Comparison of ENCODE assay signal across 11 cellular contexts in genomic region chr1:74811421-74812179, GRCh38.
DNase-seq lines count a peak whose midpoint lies in the region; ATAC-seq, FAIRE-seq and TF ChIP-seq lines count a peak whose summit lies in the region.
"Had no signal": no experiment of that assay in that cellular context is flagged by ENCODE, and none has a peak within 500 bp of the region (broad histone marks: within the 10 kb centered on the region; RNA-seq: fewer than 3 reads in every experiment).

No MANE protein-coding gene starts in this region.

- no peak for TF ChIP-seq CTCF in D721Med (IDR thresholded peaks at IDR 0.05; ENCODE audit: insufficient read depth, missing control alignments)
- TF ChIP-seq CTCF in WERI-Rb-1 (IDR thresholded peaks at IDR 0.05; ENCODE audit: low read depth, low read length): no peak

- no peak overlapping the region for H3K4me3 ChIP-seq in WERI-Rb-1 (ENCODE audit: low read depth, low read length)
- H3K4me3 ChIP-seq: prostate gland, stomach had no signal

- no peak overlapping the region for H3K27ac ChIP-seq in WERI-Rb-1
- H3K27ac ChIP-seq: prostate gland had no signal

- no peaks in the 10 kb centered on the region for H3K27me3 ChIP-seq in WERI-Rb-1 (ENCODE audit: insufficient read depth, low read depth, severe bottlenecking)
- H3K27me3 ChIP-seq: stomach had no signal

- FAIRE-seq in D721Med (lab: Jason Lieb, UNC): peak; percentile 84

- ATAC-seq in GM19328 (IDR thresholded peaks at IDR 0.05; ENCODE audit: unreplicated experiment) (peak; percentile 43), HG03039 (IDR thresholded peaks at IDR 0.05; ENCODE audit: unreplicated experiment) (peak; percentile 63)

- H3K36me3 ChIP-seq in WERI-Rb-1: no peaks in the 10 kb centered on the region
- H3K36me3 ChIP-seq: prostate gland, stomach had no signal

- no peak for DNase-seq in D721Med (ENCODE audit: insufficient read length, low spot score)
- DNase-seq in NCI-H446 treated with DMSO at 0.1 percent for 48 hours (lab: John Stamatoyannopoulos, UW): peak; percentile 90
- no peak for DNase-seq in WERI-Rb-1
- no peak for DNase-seq in stimulated activated CD4-positive, alpha-beta T cell treated with anti-CD3 and anti-CD28 coated beads, Interleukin-15, amount 100 ng/mL, for 24 hours
- no peak for DNase-seq in NCI-H2029 (lab: John Stamatoyannopoulos, UW)
- DNase-seq in foreskin melanocyte: no peak
- DNase-seq: hippocampal formation, stomach had no signal

- no peaks in the 10 kb centered on the region for H3K9me3 ChIP-seq in WERI-Rb-1 (ENCODE audit: severe bottlenecking)
- H3K9me3 ChIP-seq: prostate gland had no signal
